15 cellular contexts compared by ENCODE assay signal in genomic region chr6:43639984-43640800, GRCh38. TPM values are rescaled to one million over a fixed set of nuclear protein-coding genes. Genes with fewer than 3 reads are reported as not detected.
DNase-seq lines count a peak whose midpoint lies in the region; ATAC-seq and TF ChIP-seq lines count a peak whose summit lies in the region.
"Had no signal": no experiment of that assay in that cellular context is flagged by ENCODE, and none has a peak within 500 bp of the region (broad histone marks: within the 10 kb centered on the region; RNA-seq: fewer than 3 reads in every experiment).

No MANE protein-coding gene starts in this region.

- H3K36me3 ChIP-seq in upper lobe of right lung = peaks cover 47% of the 10 kb centered on the region
- H3K36me3 ChIP-seq: ovary had no signal

- ATAC-seq in activated naive CD4-positive, alpha-beta T cell treated with anti-CD3 and anti-CD28 coated beads, Interleukin-2, amount 50 U/mL, for 72 hours = no peak
- no peak for ATAC-seq in upper lobe of right lung

- H3K4me3 Mint-ChIP-seq in activated naive CD4-positive, alpha-beta T cell treated with anti-CD3 and anti-CD28 coated beads for 36 hours = no peak overlapping the region
- no peak overlapping the region for H3K4me3 Mint-ChIP-seq in osteocyte (ENCODE audit: unreplicated experiment)

- H3K4me1 ChIP-seq in upper lobe of right lung = peaks cover 22% of the 10 kb centered on the region

- H3K27ac Mint-ChIP-seq in activated naive CD4-positive, alpha-beta T cell treated with anti-CD3 and anti-CD28 coated beads for 36 hours = peak overlapping the region; percentile 6
- H3K27ac Mint-ChIP-seq in activated naive CD4-positive, alpha-beta T cell treated with anti-CD3 and anti-CD28 coated beads, Interleukin-2, amount 50 U/mL, for 72 hours = peak overlapping the region in 1 of 2 donors; percentile 72
- no peak overlapping the region for H3K27ac Mint-ChIP-seq in osteocyte (ENCODE audit: unreplicated experiment)
- H3K27ac Mint-ChIP-seq: memory B cell had no signal

- CTCF ChIA-PET in activated naive CD4-positive, alpha-beta T cell treated with anti-CD3 and anti-CD28 coated beads for 36 hours (lab: Charles Lee) = interaction anchor here (0.6 kb wide), 1 partner anchor 112 kb away, joined by 3 read pairs; no protein-coding TSS in a partner anchor

- no peaks in the 10 kb centered on the region for H3K27me3 Mint-ChIP-seq in activated naive CD4-positive, alpha-beta T cell treated with anti-CD3 and anti-CD28 coated beads for 36 hours (ENCODE audit: low read depth)
- no peaks in the 10 kb centered on the region for H3K27me3 Mint-ChIP-seq in osteocyte (ENCODE audit: unreplicated experiment)
- H3K27me3 Mint-ChIP-seq: memory B cell had no signal

- H3K36me3 Mint-ChIP-seq in activated naive CD4-positive, alpha-beta T cell treated with anti-CD3 and anti-CD28 coated beads for 36 hours (ENCODE audit: low read depth) = peaks cover 27% of the 10 kb centered on the region
- H3K36me3 Mint-ChIP-seq in activated naive CD4-positive, alpha-beta T cell treated with anti-CD3 and anti-CD28 coated beads, Interleukin-2, amount 50 U/mL, for 72 hours = peaks cover 23 to 42% of the 10 kb centered on the region in 2 donors
- H3K36me3 Mint-ChIP-seq in osteocyte (ENCODE audit: unreplicated experiment) = peaks cover 22% of the 10 kb centered on the region

- H3K9me3 ChIP-seq in upper lobe of right lung = no peaks in the 10 kb centered on the region
- H3K9me3 ChIP-seq: ovary had no signal

- intact Hi-C loops in activated naive CD4-positive, alpha-beta T cell treated with anti-CD3 and anti-CD28 coated beads for 36 hours (cut with micrococcal nuclease) = loop anchor here (5.0 kb wide), 1 partner anchor 258 kb away; no protein-coding TSS in a partner anchor
- intact Hi-C loops in upper lobe of right lung (cut with DNase I) = no loop called here

- DNase-seq in activated naive CD4-positive, alpha-beta T cell treated with anti-CD3 and anti-CD28 coated beads for 36 hours = no peak
- no peak for DNase-seq in activated naive CD4-positive, alpha-beta T cell treated with anti-CD3 and anti-CD28 coated beads, Interleukin-2, amount 50 U/mL, for 72 hours (ENCODE audit: low spot score in 2 of 2)
- DNase-seq in SK-MEL-5 (ENCODE audit: low read depth, low spot score) (peak; percentile 98), epithelial cell of esophagus (ENCODE audit: low read depth) (peak; percentile 14), substantia nigra (lab: John Stamatoyannopoulos, UW) (peak in 1 of 49 donors; percentile 10), upper lobe of right lung (no peak), osteocyte (ENCODE audit: extremely low spot score, unreplicated experiment) (no peak)
- DNase-seq in stimulated activated naive CD4-positive, alpha-beta T cell treated with Interleukin-2 at 50 U/mL for 16 hours (lab: John Stamatoyannopoulos, UW) = no peak
- DNase-seq: activated CD4-positive, CD25-positive, alpha-beta regulatory T cell; anterior cingulate cortex; NK-92 treated with Interleukin-12 subunit alpha and Interleukin-12 subunit beta, amount 100 ng/mL, for 24 hours; ovary had no signal

- H3K9me3 Mint-ChIP-seq in activated naive CD4-positive, alpha-beta T cell treated with anti-CD3 and anti-CD28 coated beads for 36 hours = no peaks in the 10 kb centered on the region
- H3K9me3 Mint-ChIP-seq in activated naive CD4-positive, alpha-beta T cell treated with anti-CD3 and anti-CD28 coated beads, Interleukin-2, amount 50 U/mL, for 72 hours = no peaks in the 10 kb centered on the region
- H3K9me3 Mint-ChIP-seq in osteocyte (ENCODE audit: unreplicated experiment) = no peaks in the 10 kb centered on the region
- H3K9me3 Mint-ChIP-seq: memory B cell had no signal

- H3K4me3 ChIP-seq in epithelial cell of esophagus (ENCODE audit: low read length) = no peak overlapping the region
- H3K4me3 ChIP-seq in upper lobe of right lung = no peak overlapping the region
- H3K4me3 ChIP-seq: ovary, smooth muscle cell had no signal

- TF ChIP-seq CTCF in epithelial cell of esophagus (IDR thresholded peaks at IDR 0.05; ENCODE audit: insufficient read depth, low read depth, low read length, missing control alignments) (no peak), upper lobe of right lung (IDR thresholded peaks at IDR 0.05) (no peak), osteocyte (IDR thresholded peaks at IDR 0.05) (no peak)

- in situ Hi-C loops in SK-MEL-5 (cut with HindIII; ENCODE audit: low pct_unique_long_range_greater_than_20kb, low sequenced_read_pairs) = no loop called here

- H3K27me3 ChIP-seq in upper lobe of right lung = no peaks in the 10 kb centered on the region
- H3K27me3 ChIP-seq: ovary had no signal

- H3K4me1 Mint-ChIP-seq in activated naive CD4-positive, alpha-beta T cell treated with anti-CD3 and anti-CD28 coated beads for 36 hours (ENCODE audit: low read depth) = peaks cover 42% of the 10 kb centered on the region
- peaks cover 28% of the 10 kb centered on the region for H3K4me1 Mint-ChIP-seq in osteocyte (ENCODE audit: unreplicated experiment)

- H3K27ac ChIP-seq in substantia nigra (ENCODE audit: low read depth, low read length, poor library complexity, severe bottlenecking) = peak overlapping the region; percentile 26
- no peak overlapping the region for H3K27ac ChIP-seq in upper lobe of right lung
- H3K27ac ChIP-seq: HL-60, ovary had no signal

RNA-seq across cellular contexts. Expression of gene MAD2L1BP, which starts 4.6 kb away (rescaled TPM):
- total RNA-seq in activated naive CD4-positive, alpha-beta T cell treated with anti-CD3 and anti-CD28 coated beads for 36 hours = 10 to 100 TPM; 19.8 to 22.7 TPM
- 10 to 100 TPM; 38.4 to 38.7 TPM for total RNA-seq in activated naive CD4-positive, alpha-beta T cell treated with anti-CD3 and anti-CD28 coated beads, Interleukin-2, amount 50 U/mL, for 72 hours
- 161 and 166 TPM in 2 replicates for total RNA-seq in SK-MEL-5 (2014; rRNA removed; shearing (Covaris generic))
- polyA plus RNA-seq in SK-MEL-5 (2015; cell fraction: cytosol; rRNA removed) = 143 and 159 TPM in 2 replicates
- polyA plus RNA-seq in SK-MEL-5 (2015; cell fraction: nucleus; rRNA removed) = 108 and 149 TPM in 2 replicates
- total RNA-seq in upper lobe of right lung = 18.5 TPM
- total RNA-seq in osteocyte = 24.2 and 27.5 TPM in 2 replicates

RNA-seq across cellular contexts. Expression of gene RSPH9, which starts 4.6 kb away (rescaled TPM):
- total RNA-seq in activated naive CD4-positive, alpha-beta T cell treated with anti-CD3 and anti-CD28 coated beads for 36 hours = not detected
- under 1 TPM; 0.09 to 0.21 TPM for total RNA-seq in activated naive CD4-positive, alpha-beta T cell treated with anti-CD3 and anti-CD28 coated beads, Interleukin-2, amount 50 U/mL, for 72 hours
- total RNA-seq in SK-MEL-5 (2014; rRNA removed; shearing (Covaris generic)) = 1.1 and 1.7 TPM in 2 replicates
- polyA plus RNA-seq in SK-MEL-5 (2015; cell fraction: cytosol; rRNA removed) = 0.98 and 1.0 TPM in 2 replicates
- polyA plus RNA-seq in SK-MEL-5 (2015; cell fraction: nucleus; rRNA removed) = 0.08 and 0.36 TPM in 2 replicates
- total RNA-seq in upper lobe of right lung = 0.20 TPM
- total RNA-seq in osteocyte = 0.16 and 0.26 TPM in 2 replicates

RNA-seq across cellular contexts. Expression of gene GTPBP2, which starts 11.1 kb away (rescaled TPM):
- 10 to 100 TPM; 54.5 to 57.5 TPM for total RNA-seq in activated naive CD4-positive, alpha-beta T cell treated with anti-CD3 and anti-CD28 coated beads for 36 hours
- 10 to 100 TPM; 84.1 to 85.8 TPM for total RNA-seq in activated naive CD4-positive, alpha-beta T cell treated with anti-CD3 and anti-CD28 coated beads, Interleukin-2, amount 50 U/mL, for 72 hours
- 95.2 and 101 TPM in 2 replicates for total RNA-seq in SK-MEL-5 (2014; rRNA removed; shearing (Covaris generic))
- 76.0 and 91.5 TPM in 2 replicates for polyA plus RNA-seq in SK-MEL-5 (2015; cell fraction: cytosol; rRNA removed)
- polyA plus RNA-seq in SK-MEL-5 (2015; cell fraction: nucleus; rRNA removed) = 1,005 and 1,042 TPM in 2 replicates
- total RNA-seq in upper lobe of right lung (85.7 TPM), osteocyte (84.9 and 86.4 TPM in 2 replicates)

RNA-seq across cellular contexts. Expression of gene MRPS18A, which starts 47.4 kb away (rescaled TPM):
- 10 to 100 TPM; 47.8 to 50.2 TPM for total RNA-seq in activated naive CD4-positive, alpha-beta T cell treated with anti-CD3 and anti-CD28 coated beads for 36 hours
- 10 to 100 TPM; 37.8 to 51.5 TPM for total RNA-seq in activated naive CD4-positive, alpha-beta T cell treated with anti-CD3 and anti-CD28 coated beads, Interleukin-2, amount 50 U/mL, for 72 hours
- 80.8 and 83.0 TPM in 2 replicates for total RNA-seq in SK-MEL-5 (2014; rRNA removed; shearing (Covaris generic))
- polyA plus RNA-seq in SK-MEL-5 (2015; cell fraction: cytosol; rRNA removed) = 62.2 TPM in 2 replicates
- 11.3 and 17.2 TPM in 2 replicates for polyA plus RNA-seq in SK-MEL-5 (2015; cell fraction: nucleus; rRNA removed)
- total RNA-seq in upper lobe of right lung (28.1 TPM), osteocyte (35.3 and 37.3 TPM in 2 replicates)

Comparison
In these comparisons a context has a peak if more than half of its experiments do, and no peak if none do; other contexts are left out.
1. DNase-seq: peak in SK-MEL-5 (single experiment) and epithelial cell of esophagus (single experiment); none in activated naive CD4-positive, alpha-beta T cell treated with anti-CD3 and anti-CD28 coated beads for 36 hours (single experiment), activated naive CD4-positive, alpha-beta T cell treated with anti-CD3 and anti-CD28 coated beads, Interleukin-2, amount 50 U/mL, for 72 hours (0 of 2), upper lobe of right lung (single experiment), stimulated activated naive CD4-positive, alpha-beta T cell treated with Interleukin-2 at 50 U/mL for 16 hours (single experiment) and osteocyte (single experiment).